ENCODE assay signal across 1 cellular context in genomic region chr6:44265003-44265842, GRCh38.
TF ChIP-seq lines count a peak whose summit lies in the region.

TSS of gene NFKBIE (minus strand) at chr6:44265551. CDS start at chr6:44265346, 205 bp downstream.

TF ChIP-seq in HCT116, 20 proteins besides CTCF, POLR2A, EP300 and RAD21 (continued from another document):
- no peak for TF ChIP-seq REST (IDR thresholded peaks at IDR 0.05; ENCODE audit: low read depth)
- peak; percentile 95 for TF ChIP-seq POLR2AphosphoS5 (IDR thresholded peaks at IDR 0.05; ENCODE audit: low read depth, low read length)
- TF ChIP-seq TCF7L2 (IDR thresholded peaks at IDR 0.05; ENCODE audit: borderline replicate concordance, extremely low read depth, insufficient read depth, insufficient read length) = no peak
- TF ChIP-seq YY1 (IDR thresholded peaks at IDR 0.05; ENCODE audit: extremely low read depth, insufficient replicate concordance, low read depth, low read length) = no peak
- no peak for TF ChIP-seq ZNF274 (IDR thresholded peaks at IDR 0.05; ENCODE audit: low read depth, low read length)
- no peak for TF ChIP-seq JUND (IDR thresholded peaks at IDR 0.05)
- TF ChIP-seq FOSL1 (IDR thresholded peaks at IDR 0.05; ENCODE audit: low read depth) = no peak
- no peak for TF ChIP-seq ELF1 (IDR thresholded peaks at IDR 0.05; ENCODE audit: borderline replicate concordance, low read depth)
